Comparison of ENCODE assay signal across 9 cellular contexts in the genomic region with DNA sequence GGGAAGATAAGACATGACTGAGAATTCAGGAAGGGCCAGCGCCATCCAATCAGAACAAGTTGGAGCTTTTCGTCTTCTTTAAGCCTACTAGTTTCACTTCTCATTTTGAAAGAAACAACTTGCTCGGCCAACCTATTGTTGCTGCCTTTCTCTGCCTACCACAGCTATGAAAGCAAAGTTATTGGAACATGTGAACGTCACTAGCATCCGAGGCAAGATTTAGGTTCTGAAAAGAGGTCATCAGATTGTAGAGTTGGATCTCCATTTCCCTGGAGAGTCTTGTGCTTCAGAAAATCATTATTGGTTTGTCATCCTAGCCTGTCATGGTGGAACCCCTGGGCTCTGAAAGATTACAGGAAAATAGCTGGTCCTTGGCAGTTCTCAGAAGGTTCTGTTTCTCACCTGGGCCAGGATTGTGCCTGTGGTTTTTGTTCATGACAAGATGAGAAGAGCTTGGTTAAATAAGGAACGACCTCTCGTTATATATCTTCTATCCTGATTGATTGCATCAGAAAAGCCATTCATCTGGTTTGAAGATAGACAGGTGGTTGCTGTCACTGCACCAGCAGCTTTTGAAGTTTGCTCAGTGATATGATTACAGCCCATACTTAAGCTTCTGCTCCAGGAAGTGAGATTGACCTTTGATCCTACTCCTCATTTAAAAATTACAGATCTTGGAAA. TPM values are rescaled to one million over a fixed set of nuclear protein-coding genes. Genes with fewer than 3 reads are reported as not detected.
A peak's percentile ranks its signal among the peaks of the same experiment; 100 is the strongest.
DNase-seq lines count a peak whose midpoint lies in the region; ATAC-seq and TF ChIP-seq lines count a peak whose summit lies in the region.
"Had no signal": no experiment of that assay in that cellular context is flagged by ENCODE, and none has a peak within 500 bp of the region (broad histone marks: within the 10 kb centered on the region; RNA-seq: fewer than 3 reads in every experiment).

No MANE protein-coding gene starts in this region.

- H3K36me3 ChIP-seq in OCI-LY1 (ENCODE audit: insufficient read depth, low read length) (no peaks in the 10 kb centered on the region), psoas muscle (ENCODE audit: insufficient read depth in 1 of 2, low read depth in 1 of 2) (no peaks in the 10 kb centered on the region), stomach (no peaks in the 10 kb centered on the region), A673 (ENCODE audit: insufficient read depth, low read length, poor library complexity, severe bottlenecking) (no peaks in the 10 kb centered on the region)
- H3K36me3 ChIP-seq: ovary had no signal

- no peak for TF ChIP-seq POLR2A in stomach (IDR thresholded peaks at IDR 0.05)

- no peak for TF ChIP-seq EP300 in stomach (IDR thresholded peaks at IDR 0.05)

- H3K9me3 ChIP-seq in OCI-LY1 (ENCODE audit: low read length) (no peaks in the 10 kb centered on the region), psoas muscle (no peaks in the 10 kb centered on the region), stomach (no peaks in the 10 kb centered on the region), A673 (ENCODE audit: low read depth, low read length, poor library complexity, severe bottlenecking) (no peaks in the 10 kb centered on the region)
- H3K9me3 ChIP-seq: ovary had no signal

- H3F3A ChIP-seq in OCI-LY1 (ENCODE audit: insufficient read depth, low read length) = no peaks in the 10 kb centered on the region

- H3K4me3 ChIP-seq in OCI-LY1 (ENCODE audit: low read depth, low read length, poor library complexity, severe bottlenecking) (peak overlapping the region; percentile 4), psoas muscle (no peak overlapping the region), stomach (no peak overlapping the region), A673 (ENCODE audit: low read depth, low read length, poor library complexity, severe bottlenecking) (no peak overlapping the region)
- H3K4me3 ChIP-seq: ovary had no signal

- H3K27ac ChIP-seq in OCI-LY1 (ENCODE audit: low read depth, low read length, poor library complexity, severe bottlenecking) (peak overlapping the region; percentile 89), psoas muscle (peak overlapping the region; percentile 91), stomach (no peak overlapping the region), A673 (ENCODE audit: low read depth, low read length, poor library complexity, severe bottlenecking) (no peak overlapping the region)
- H3K27ac ChIP-seq: ovary had no signal

- no peaks in the 10 kb centered on the region for H3K27me3 Mint-ChIP-seq in activated CD4-positive, alpha-beta T cell treated with anti-CD3 and anti-CD28 coated beads, Interleukin-2, amount 10 ng/mL, durations not matched to agents 24 days and 14 days

- H4K20me1 ChIP-seq in OCI-LY1 (ENCODE audit: insufficient read depth, low read length) = no peaks in the 10 kb centered on the region

- ATAC-seq in HG02870 (IDR thresholded peaks at IDR 0.05; ENCODE audit: unreplicated experiment) (peak; percentile 45), psoas muscle (peak in 3 of 4 donors; percentile 20 to 42 (median 29))

- intact Hi-C loops in activated CD4-positive, alpha-beta T cell treated with anti-CD3 and anti-CD28 coated beads, Interleukin-2, amount 10 ng/mL, durations not matched to agents 24 days and 14 days (cut with micrococcal nuclease) = loop anchor here (2.0 to 10.0 kb wide), 7 partner anchors 49 to 1337 kb away; a partner anchor contains a TSS
- intact Hi-C loops in psoas muscle (cut with DNase I) (no loop called here), posterior cingulate gyrus (cut with DNase I) (no loop called here), stomach (cut with DNase I; ENCODE audit: low total_unique reads) (no loop called here), A673 (cut with micrococcal nuclease; ENCODE audit: unreplicated experiment) (no loop called here)

- peak; percentile 75 for DNase-seq in activated CD4-positive, alpha-beta T cell treated with anti-CD3 and anti-CD28 coated beads, Interleukin-2, amount 10 ng/mL, durations not matched to agents 24 days and 14 days
- DNase-seq in activated CD4-positive, alpha-beta T cell treated with anti-CD3 and anti-CD28 coated beads for 1 hour = no peak
- no peak for DNase-seq in psoas muscle
- no peak for DNase-seq in posterior cingulate gyrus
- DNase-seq in stomach = no peak
- no peak for DNase-seq in A673 (ENCODE audit: low spot score)
- DNase-seq: ovary had no signal

- H3K79me2 ChIP-seq in OCI-LY1 (ENCODE audit: insufficient read depth, low read length) = no peaks in the 10 kb centered on the region

- H3K27ac Mint-ChIP-seq in activated CD4-positive, alpha-beta T cell treated with anti-CD3 and anti-CD28 coated beads, Interleukin-2, amount 10 ng/mL, durations not matched to agents 24 days and 14 days = peak overlapping the region; percentile 87

- H3K27me3 ChIP-seq in OCI-LY1 (ENCODE audit: insufficient read depth, low read length) = no peaks in the 10 kb centered on the region
- H3K27me3 ChIP-seq in psoas muscle (ENCODE audit: insufficient read depth in 3 of 3, low read length in 2 of 3) = no peaks in the 10 kb centered on the region
- H3K27me3 ChIP-seq in stomach = no peaks in the 10 kb centered on the region
- peaks cover 7% of the 10 kb centered on the region for H3K27me3 ChIP-seq in A673 (replicated peaks; ENCODE audit: insufficient read depth, low read depth, low read length, poor library complexity)
- H3K27me3 ChIP-seq: ovary had no signal

- no peaks in the 10 kb centered on the region for H3K36me3 Mint-ChIP-seq in activated CD4-positive, alpha-beta T cell treated with anti-CD3 and anti-CD28 coated beads, Interleukin-2, amount 10 ng/mL, durations not matched to agents 24 days and 14 days (ENCODE audit: low read depth)

- POLR2A ChIA-PET in A673 (lab: Charles Lee; ENCODE audit: low non-redundant PET) = no interaction called here

- peak overlapping the region; percentile 45 for H3K4me2 ChIP-seq in OCI-LY1 (ENCODE audit: low read length)

- TF ChIP-seq CTCF in OCI-LY1 (IDR thresholded peaks at IDR 0.05; ENCODE audit: low read length) (no peak), psoas muscle (IDR thresholded peaks at IDR 0.05) (no peak), stomach (IDR thresholded peaks at IDR 0.05) (no peak), A673 (conservative IDR thresholded peaks at IDR 0.05; ENCODE audit: low read depth, low read length) (no peak)

- WGBS in psoas muscle, 3 donors = 58 to 66% (median 62%) methylated on average over 7 of the region's 7 CpGs
- WGBS in stomach, 5 donors = 63 to 76% (median 69%) methylated on average over 7 of the region's 7 CpGs

- H3K9me3 Mint-ChIP-seq in activated CD4-positive, alpha-beta T cell treated with anti-CD3 and anti-CD28 coated beads, Interleukin-2, amount 10 ng/mL, durations not matched to agents 24 days and 14 days = peaks cover 10% of the 10 kb centered on the region

- CTCF ChIA-PET in A673 (lab: Charles Lee) = no interaction called here

- H3K4me1 ChIP-seq in OCI-LY1 (ENCODE audit: insufficient read depth, low read length, severe bottlenecking) = peaks cover 56% of the 10 kb centered on the region
- H3K4me1 ChIP-seq in psoas muscle = peaks cover 40% of the 10 kb centered on the region
- H3K4me1 ChIP-seq in stomach = peaks cover 0 to 7% (median 0%) of the 10 kb centered on the region in 4 donors
- H3K4me1 ChIP-seq in A673 (ENCODE audit: insufficient read depth, low read length, poor library complexity, severe bottlenecking) = peaks cover 30% of the 10 kb centered on the region

- no peak overlapping the region for H2AFZ ChIP-seq in OCI-LY1 (ENCODE audit: low read length)

- H3K4me1 Mint-ChIP-seq in activated CD4-positive, alpha-beta T cell treated with anti-CD3 and anti-CD28 coated beads, Interleukin-2, amount 10 ng/mL, durations not matched to agents 24 days and 14 days = peaks cover 64% of the 10 kb centered on the region

- BruUV-seq in A673 (replicated peaks; lab: Mats Ljungman, UMichigan) = no TSS peak

- peak overlapping the region; percentile 63 for H3K4me3 Mint-ChIP-seq in activated CD4-positive, alpha-beta T cell treated with anti-CD3 and anti-CD28 coated beads, Interleukin-2, amount 10 ng/mL, durations not matched to agents 24 days and 14 days

- peak overlapping the region; percentile 4; the same call in 1 of the 2 replicates for H3K9ac ChIP-seq in OCI-LY1 (ENCODE audit: low read length)

- no peaks in the 10 kb centered on the region for H3K9me2 ChIP-seq in OCI-LY1 (ENCODE audit: low read depth, low read length)

RNA-seq across cellular contexts. Expression of a gene that starts 25.3 kb away (rescaled TPM):
- total RNA-seq in activated CD4-positive, alpha-beta T cell treated with anti-CD3 and anti-CD28 coated beads, Interleukin-2, amount 10 ng/mL, durations not matched to agents 24 days and 14 days = not detected in 2 replicates
- total RNA-seq in psoas muscle = 10 to 100 TPM; 22.8 to 30.7 (median 29.5) TPM
- polyA plus RNA-seq in psoas muscle = 10 to 100 TPM in 2 of 3 donors, 1 to 10 TPM in 1; 6.1 to 14.0 (median 13.8) TPM
- 10 to 100 TPM in 2 of 5 donors, 1 to 10 TPM in 1, under 1 TPM in 1, not detected in 1; 0.29 to 21.4 (median 6.9) TPM for total RNA-seq in stomach
- 1 to 10 TPM in 1 of 3 donors, under 1 TPM in 2; 0.12 to 1.7 (median 0.31) TPM for polyA plus RNA-seq in stomach
- 1.3 and 2.1 TPM in 2 replicates for total RNA-seq in A673 (2021)

Comparison
In these comparisons a context has a peak if more than half of its experiments do, and no peak if none do; other contexts are left out.
1. H3K27ac ChIP-seq: peak in OCI-LY1 (single experiment) and psoas muscle (single experiment); none in stomach (0 of 5) and A673 (single experiment).